Comparison of ENCODE assay signal across 1 cellular context in the genomic region with DNA sequence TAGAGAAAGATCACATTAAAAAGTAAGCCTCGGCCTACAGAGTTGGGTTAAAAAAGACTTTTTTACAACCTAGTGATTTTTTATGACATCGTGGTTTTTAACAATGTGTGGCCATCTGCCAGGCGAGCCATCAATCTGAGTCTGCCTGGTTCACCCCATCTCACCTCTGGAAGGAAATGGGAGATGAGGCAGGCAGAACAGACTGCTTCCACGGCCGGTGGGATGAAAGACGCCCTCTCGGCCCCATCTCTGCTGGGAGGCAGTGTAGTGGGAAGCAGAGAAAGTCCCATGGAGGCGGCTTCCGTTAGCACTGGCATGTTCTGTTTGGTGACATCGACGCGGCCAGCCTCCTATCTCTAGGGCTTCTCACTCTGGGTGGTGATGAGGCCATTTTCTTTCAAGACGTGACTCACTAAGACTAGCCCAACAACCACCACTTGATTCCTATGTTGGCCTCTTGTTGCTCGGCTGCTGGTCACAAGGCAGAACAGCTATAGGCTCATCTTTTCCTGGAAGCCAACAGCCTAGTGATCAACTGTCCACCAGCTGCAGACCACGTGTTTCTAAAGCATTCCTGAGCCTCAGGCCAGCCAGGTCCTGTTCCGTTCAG.
TF ChIP-seq lines count a peak whose summit lies in the region.

No MANE protein-coding gene starts in this region.

TF ChIP-seq in HepG2, 621 proteins besides CTCF, POLR2A, EP300 and RAD21:
- TF ChIP-seq ZFP90 (CRISPR knock-in tag; IDR thresholded peaks at IDR 0.05; ENCODE audit: borderline replicate concordance) (no peak), TEAD2 (CRISPR knock-in tag; IDR thresholded peaks at IDR 0.05) (no peak)
- TF ChIP-seq, protein P1, sequence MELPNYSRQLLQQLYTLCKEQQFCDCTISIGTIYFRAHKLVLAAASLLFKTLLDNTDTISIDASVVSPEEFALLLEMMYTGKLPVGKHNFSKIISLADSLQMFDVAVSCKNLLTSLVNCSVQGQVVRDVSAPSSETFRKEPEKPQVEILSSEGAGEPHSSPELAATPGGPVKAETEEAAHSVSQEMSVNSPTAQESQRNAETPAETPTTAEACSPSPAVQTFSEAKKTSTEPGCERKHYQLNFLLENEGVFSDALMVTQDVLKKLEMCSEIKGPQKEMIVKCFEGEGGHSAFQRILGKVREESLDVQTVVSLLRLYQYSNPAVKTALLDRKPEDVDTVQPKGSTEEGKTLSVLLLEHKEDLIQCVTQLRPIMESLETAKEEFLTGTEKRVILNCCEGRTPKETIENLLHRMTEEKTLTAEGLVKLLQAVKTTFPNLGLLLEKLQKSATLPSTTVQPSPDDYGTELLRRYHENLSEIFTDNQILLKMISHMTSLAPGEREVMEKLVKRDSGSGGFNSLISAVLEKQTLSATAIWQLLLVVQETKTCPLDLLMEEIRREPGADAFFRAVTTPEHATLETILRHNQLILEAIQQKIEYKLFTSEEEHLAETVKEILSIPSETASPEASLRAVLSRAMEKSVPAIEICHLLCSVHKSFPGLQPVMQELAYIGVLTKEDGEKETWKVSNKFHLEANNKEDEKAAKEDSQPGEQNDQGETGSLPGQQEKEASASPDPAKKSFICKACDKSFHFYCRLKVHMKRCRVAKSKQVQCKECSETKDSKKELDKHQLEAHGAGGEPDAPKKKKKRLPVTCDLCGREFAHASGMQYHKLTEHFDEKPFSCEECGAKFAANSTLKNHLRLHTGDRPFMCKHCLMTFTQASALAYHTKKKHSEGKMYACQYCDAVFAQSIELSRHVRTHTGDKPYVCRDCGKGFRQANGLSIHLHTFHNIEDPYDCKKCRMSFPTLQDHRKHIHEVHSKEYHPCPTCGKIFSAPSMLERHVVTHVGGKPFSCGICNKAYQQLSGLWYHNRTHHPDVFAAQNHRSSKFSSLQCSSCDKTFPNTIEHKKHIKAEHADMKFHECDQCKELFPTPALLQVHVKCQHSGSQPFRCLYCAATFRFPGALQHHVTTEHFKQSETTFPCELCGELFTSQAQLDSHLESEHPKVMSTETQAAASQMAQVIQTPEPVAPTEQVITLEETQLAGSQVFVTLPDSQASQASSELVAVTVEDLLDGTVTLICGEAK (IDR thresholded peaks at IDR 0.05), result no peak
- TF ChIP-seq, protein P1 (CRISPR knock-in tag; IDR thresholded peaks at IDR 0.05), result no peak
- TF ChIP-seq, protein P2, sequence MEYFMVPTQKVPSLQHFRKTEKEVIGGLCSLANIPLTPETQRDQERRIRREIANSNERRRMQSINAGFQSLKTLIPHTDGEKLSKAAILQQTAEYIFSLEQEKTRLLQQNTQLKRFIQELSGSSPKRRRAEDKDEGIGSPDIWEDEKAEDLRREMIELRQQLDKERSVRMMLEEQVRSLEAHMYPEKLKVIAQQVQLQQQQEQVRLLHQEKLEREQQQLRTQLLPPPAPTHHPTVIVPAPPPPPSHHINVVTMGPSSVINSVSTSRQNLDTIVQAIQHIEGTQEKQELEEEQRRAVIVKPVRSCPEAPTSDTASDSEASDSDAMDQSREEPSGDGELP (IDR thresholded peaks at IDR 0.05; ENCODE audit: borderline replicate concordance, low read depth), result no peak
- TF ChIP-seq, protein P3, sequence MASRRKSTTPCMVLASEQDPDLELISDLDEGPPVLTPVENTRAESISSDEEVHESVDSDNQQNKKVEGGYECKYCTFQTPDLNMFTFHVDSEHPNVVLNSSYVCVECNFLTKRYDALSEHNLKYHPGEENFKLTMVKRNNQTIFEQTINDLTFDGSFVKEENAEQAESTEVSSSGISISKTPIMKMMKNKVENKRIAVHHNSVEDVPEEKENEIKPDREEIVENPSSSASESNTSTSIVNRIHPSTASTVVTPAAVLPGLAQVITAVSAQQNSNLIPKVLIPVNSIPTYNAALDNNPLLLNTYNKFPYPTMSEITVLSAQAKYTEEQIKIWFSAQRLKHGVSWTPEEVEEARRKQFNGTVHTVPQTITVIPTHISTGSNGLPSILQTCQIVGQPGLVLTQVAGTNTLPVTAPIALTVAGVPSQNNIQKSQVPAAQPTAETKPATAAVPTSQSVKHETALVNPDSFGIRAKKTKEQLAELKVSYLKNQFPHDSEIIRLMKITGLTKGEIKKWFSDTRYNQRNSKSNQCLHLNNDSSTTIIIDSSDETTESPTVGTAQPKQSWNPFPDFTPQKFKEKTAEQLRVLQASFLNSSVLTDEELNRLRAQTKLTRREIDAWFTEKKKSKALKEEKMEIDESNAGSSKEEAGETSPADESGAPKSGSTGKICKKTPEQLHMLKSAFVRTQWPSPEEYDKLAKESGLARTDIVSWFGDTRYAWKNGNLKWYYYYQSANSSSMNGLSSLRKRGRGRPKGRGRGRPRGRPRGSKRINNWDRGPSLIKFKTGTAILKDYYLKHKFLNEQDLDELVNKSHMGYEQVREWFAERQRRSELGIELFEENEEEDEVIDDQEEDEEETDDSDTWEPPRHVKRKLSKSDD (CRISPR knock-in tag; IDR thresholded peaks at IDR 0.05; ENCODE audit: low read depth), result no peak
- TF ChIP-seq, protein P4, sequence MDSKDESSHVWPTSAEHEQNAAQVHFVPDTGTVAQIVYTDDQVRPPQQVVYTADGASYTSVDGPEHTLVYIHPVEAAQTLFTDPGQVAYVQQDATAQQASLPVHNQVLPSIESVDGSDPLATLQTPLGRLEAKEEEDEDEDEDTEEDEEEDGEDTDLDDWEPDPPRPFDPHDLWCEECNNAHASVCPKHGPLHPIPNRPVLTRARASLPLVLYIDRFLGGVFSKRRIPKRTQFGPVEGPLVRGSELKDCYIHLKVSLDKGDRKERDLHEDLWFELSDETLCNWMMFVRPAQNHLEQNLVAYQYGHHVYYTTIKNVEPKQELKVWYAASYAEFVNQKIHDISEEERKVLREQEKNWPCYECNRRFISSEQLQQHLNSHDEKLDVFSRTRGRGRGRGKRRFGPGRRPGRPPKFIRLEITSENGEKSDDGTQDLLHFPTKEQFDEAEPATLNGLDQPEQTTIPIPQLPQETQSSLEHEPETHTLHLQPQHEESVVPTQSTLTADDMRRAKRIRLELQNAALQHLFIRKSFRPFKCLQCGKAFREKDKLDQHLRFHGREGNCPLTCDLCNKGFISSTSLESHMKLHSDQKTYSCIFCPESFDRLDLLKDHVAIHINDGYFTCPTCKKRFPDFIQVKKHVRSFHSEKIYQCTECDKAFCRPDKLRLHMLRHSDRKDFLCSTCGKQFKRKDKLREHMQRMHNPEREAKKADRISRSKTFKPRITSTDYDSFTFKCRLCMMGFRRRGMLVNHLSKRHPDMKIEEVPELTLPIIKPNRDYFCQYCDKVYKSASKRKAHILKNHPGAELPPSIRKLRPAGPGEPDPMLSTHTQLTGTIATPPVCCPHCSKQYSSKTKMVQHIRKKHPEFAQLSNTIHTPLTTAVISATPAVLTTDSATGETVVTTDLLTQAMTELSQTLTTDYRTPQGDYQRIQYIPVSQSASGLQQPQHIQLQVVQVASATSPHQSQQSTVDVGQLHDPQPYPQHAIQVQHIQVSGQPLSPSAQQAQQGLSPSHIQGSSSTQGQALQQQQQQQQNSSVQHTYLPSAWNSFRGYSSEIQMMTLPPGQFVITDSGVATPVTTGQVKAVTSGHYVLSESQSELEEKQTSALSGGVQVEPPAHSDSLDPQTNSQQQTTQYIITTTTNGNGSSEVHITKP (CRISPR knock-in tag; IDR thresholded peaks at IDR 0.05; ENCODE audit: low read depth), result no peak
